In genomic region chr14:81220767-81221578, GRCh38 we compare ENCODE assay signal across 8 cellular contexts.
DNase-seq lines count a peak whose midpoint lies in the region; ATAC-seq and TF ChIP-seq lines count a peak whose summit lies in the region.

Gene GTF2A1, minus strand, starts transcription at chr14:81220959. Its CDS starts 441 bp downstream, at chr14:81220518.

- ATAC-seq in GM19025 (IDR thresholded peaks at IDR 0.05; ENCODE audit: low read depth, unreplicated experiment) (peak; percentile 74), HG03342 (IDR thresholded peaks at IDR 0.05; ENCODE audit: unreplicated experiment) (peak; percentile 74)
- ATAC-seq in central memory CD8-positive, alpha-beta T cell (replicated peaks; ENCODE audit: extremely low read depth, poor library complexity, severe bottlenecking), result peak; percentile 65

- no peaks in the 10 kb centered on the region for H3K27me3 Mint-ChIP-seq in central memory CD8-positive, alpha-beta T cell

- peak within 1 kb of the TSS; percentile 100 for H3K27ac Mint-ChIP-seq in central memory CD8-positive, alpha-beta T cell (ENCODE audit: low read depth)

- H3K4me3 Mint-ChIP-seq in central memory CD8-positive, alpha-beta T cell, result peak within 1 kb of the TSS; percentile 98

- peak within 1 kb of the TSS; percentile 90 for H3K4me3 ChIP-seq in AG09309 (ENCODE audit: control insufficient read depth, low read depth, low read length)

- TF ChIP-seq CTCF in AG09309 (IDR thresholded peaks at IDR 0.05; ENCODE audit: control insufficient read depth, insufficient read depth, low read depth, low read length, missing control alignments), result no peak

- peaks cover 26% of the 10 kb centered on the region for H3K4me1 Mint-ChIP-seq in central memory CD8-positive, alpha-beta T cell

- peaks cover 31% of the 10 kb centered on the region for H3K36me3 Mint-ChIP-seq in central memory CD8-positive, alpha-beta T cell (ENCODE audit: insufficient read depth)

- H3K9me3 Mint-ChIP-seq in central memory CD8-positive, alpha-beta T cell, result no peaks in the 10 kb centered on the region

- DNase-seq in AG09309 (ENCODE audit: low read depth), result peak; percentile 87
- peak; percentile 98 for DNase-seq in NCI-H446 (lab: John Stamatoyannopoulos, UW)
- peak; percentile 89 for DNase-seq in activated CD4-positive, CD25-positive, alpha-beta regulatory T cell treated with anti-CD3 and anti-CD28 coated beads, Interleukin-2, amount 50 U/mL, for 16 hours (ENCODE audit: low read depth, low spot score)
- DNase-seq in central memory CD8-positive, alpha-beta T cell (ENCODE audit: low spot score in 2 of 2), result peak; percentile 90 to 93
- DNase-seq in iris pigment epithelial cell (ENCODE audit: low read depth), result peak; percentile 96
- peak; percentile 84 to 85 for DNase-seq in stimulated activated CD4-positive, alpha-beta T cell treated with anti-CD3 and anti-CD28 coated beads, Interleukin-12 subunit alpha, Interleukin-12 subunit beta, amount 100 ng/mL, for 24 hours (ENCODE audit: low read depth in 2 of 2)

Comparison
In these comparisons a context has a peak if more than half of its experiments do, and no peak if none do; other contexts are left out.
1. Peak in every context shown above with its lines: DNase-seq, ATAC-seq and H3K4me3 ChIP-seq.